In genomic region chr9:26643826-26644225, GRCh38 we compare ENCODE assay signal across 40 cellular contexts.
"Had no signal": no experiment of that assay in that cellular context is flagged by ENCODE, and none has a peak within 500 bp of the region (broad histone marks: within the 10 kb centered on the region; RNA-seq: fewer than 3 reads in every experiment).

No MANE protein-coding gene starts in this region.

- H3K27ac Mint-ChIP-seq: activated naive CD4-positive, alpha-beta T cell treated with anti-CD3 and anti-CD28 coated beads for 36 hours; activated naive CD4-positive, alpha-beta T cell treated with anti-CD3 and anti-CD28 coated beads, Interleukin-2, amount 10 ng/mL, durations not matched to agents 7 days and 5 days; activated naive CD4-positive, alpha-beta T cell treated with anti-CD3 and anti-CD28 coated beads, Interleukin-2, amount 50 U/mL, for 24 hours; activated naive CD4-positive, alpha-beta T cell treated with anti-CD3 and anti-CD28 coated beads, Interleukin-2, amount 50 U/mL, for 72 hours; activated naive CD8-positive, alpha-beta T cell; activated naive CD8-positive, alpha-beta T cell treated with anti-CD3 and anti-CD28 coated beads for 36 hours; activated naive CD8-positive, alpha-beta T cell treated with anti-CD3 and anti-CD28 coated beads, Interleukin-2, amount 10 ng/mL, durations not matched to agents 7 days and 5 days; activated naive CD8-positive, alpha-beta T cell treated with anti-CD3 and anti-CD28 coated beads, Interleukin-2, amount 50 U/mL, for 24 hours; activated T-cell treated with anti-CD3 and anti-CD28 coated beads, Interleukin-2, amount 50 U/mL, for 24 hours; activated T-cell treated with anti-CD3 and anti-CD28 coated beads, Interleukin-2, amount 50 U/mL, for 72 hours; activated T-helper 1 cell treated with anti-CD3 and anti-CD28 coated beads, Interleukin-12 subunit alpha, Interleukin-12 subunit beta, Interleukin-2, Interleukin-4 antibody, amounts not matched to agents 30 ng/mL and 10 ng/mL and 1 ng/mL, durations not matched to agents 14 hours and 24 hours and 36 hours; activated T-helper 17 cell treated with anti-CD3 and anti-CD28 coated beads, Interleukin-2, amount 50 U/mL, for 72 hours; activated T-helper 2 cell treated with anti-CD3 and anti-CD28 coated beads, Interferon-gamma antibody, Interleukin-2, Interleukin-4, amounts not matched to agents 10 μg/mL and 5 μg/mL and 100 μg/mL, durations not matched to agents 14 hours and 24 hours and 36 hours; brain had no signal

- H3K4me1 ChIP-seq: adrenal gland, ascending aorta, body of pancreas, breast epithelium had no signal

- H3K9me3 ChIP-seq: adrenal gland, ascending aorta, body of pancreas, breast epithelium had no signal

- H3K36me3 ChIP-seq: adrenal gland, ascending aorta, brain microvascular endothelial cell, breast epithelium, cardiac muscle cell had no signal

- H3K9me3 Mint-ChIP-seq: activated naive CD4-positive, alpha-beta T cell treated with anti-CD3 and anti-CD28 coated beads for 36 hours; activated naive CD4-positive, alpha-beta T cell treated with anti-CD3 and anti-CD28 coated beads, Interleukin-2, amount 10 ng/mL, durations not matched to agents 7 days and 5 days; activated naive CD4-positive, alpha-beta T cell treated with anti-CD3 and anti-CD28 coated beads, Interleukin-2, amount 50 U/mL, for 24 hours; activated naive CD4-positive, alpha-beta T cell treated with anti-CD3 and anti-CD28 coated beads, Interleukin-2, amount 50 U/mL, for 72 hours; activated naive CD8-positive, alpha-beta T cell treated with anti-CD3 and anti-CD28 coated beads for 36 hours; activated naive CD8-positive, alpha-beta T cell treated with anti-CD3 and anti-CD28 coated beads, Interleukin-2, amount 10 ng/mL, durations not matched to agents 7 days and 5 days; activated naive CD8-positive, alpha-beta T cell treated with anti-CD3 and anti-CD28 coated beads, Interleukin-2, amount 50 U/mL, for 24 hours; activated T-cell treated with anti-CD3 and anti-CD28 coated beads, Interleukin-2, amount 50 U/mL, for 24 hours; activated T-cell treated with anti-CD3 and anti-CD28 coated beads, Interleukin-2, amount 50 U/mL, for 4 hours; activated T-helper 1 cell treated with anti-CD3 and anti-CD28 coated beads, Interleukin-12 subunit alpha, Interleukin-12 subunit beta, Interleukin-2, Interleukin-4 antibody, amounts not matched to agents 30 ng/mL and 10 ng/mL and 1 ng/mL, durations not matched to agents 14 hours and 24 hours and 36 hours; activated T-helper 17 cell treated with anti-CD3 and anti-CD28 coated beads, Interleukin-2, amount 50 U/mL, for 72 hours; activated T-helper 2 cell treated with anti-CD3 and anti-CD28 coated beads, Interferon-gamma antibody, Interleukin-2, Interleukin-4, amounts not matched to agents 10 μg/mL and 5 μg/mL and 100 μg/mL, durations not matched to agents 14 hours and 24 hours and 36 hours; brain; central memory CD8-positive, alpha-beta T cell had no signal

- H3K4me3 ChIP-seq: adrenal gland, ascending aorta, body of pancreas, breast epithelium, cardiac muscle cell had no signal

- H3K36me3 Mint-ChIP-seq: activated naive CD4-positive, alpha-beta T cell treated with anti-CD3 and anti-CD28 coated beads, Interleukin-2, amount 10 ng/mL, durations not matched to agents 7 days and 5 days; activated naive CD4-positive, alpha-beta T cell treated with anti-CD3 and anti-CD28 coated beads, Interleukin-2, amount 50 U/mL, for 24 hours; activated naive CD4-positive, alpha-beta T cell treated with anti-CD3 and anti-CD28 coated beads, Interleukin-2, amount 50 U/mL, for 72 hours; activated naive CD8-positive, alpha-beta T cell; activated naive CD8-positive, alpha-beta T cell treated with anti-CD3 and anti-CD28 coated beads for 36 hours; activated naive CD8-positive, alpha-beta T cell treated with anti-CD3 and anti-CD28 coated beads, Interleukin-2, amount 10 ng/mL, durations not matched to agents 7 days and 5 days; brain had no signal

- H3K4me3 Mint-ChIP-seq: activated naive CD4-positive, alpha-beta T cell treated with anti-CD3 and anti-CD28 coated beads for 36 hours; activated naive CD4-positive, alpha-beta T cell treated with anti-CD3 and anti-CD28 coated beads, Interleukin-2, amount 10 ng/mL, durations not matched to agents 7 days and 5 days; activated naive CD4-positive, alpha-beta T cell treated with anti-CD3 and anti-CD28 coated beads, Interleukin-2, amount 50 U/mL, for 24 hours; activated naive CD8-positive, alpha-beta T cell; activated naive CD8-positive, alpha-beta T cell treated with anti-CD3 and anti-CD28 coated beads for 36 hours; activated naive CD8-positive, alpha-beta T cell treated with anti-CD3 and anti-CD28 coated beads, Interleukin-2, amount 10 ng/mL, durations not matched to agents 7 days and 5 days; activated naive CD8-positive, alpha-beta T cell treated with anti-CD3 and anti-CD28 coated beads, Interleukin-2, amount 50 U/mL, for 24 hours; activated T-cell treated with anti-CD3 and anti-CD28 coated beads, Interleukin-2, amount 50 U/mL, for 24 hours; activated T-cell treated with anti-CD3 and anti-CD28 coated beads, Interleukin-2, amount 50 U/mL, for 4 hours; activated T-cell treated with anti-CD3 and anti-CD28 coated beads, Interleukin-2, amount 50 U/mL, for 72 hours; activated T-helper 1 cell treated with anti-CD3 and anti-CD28 coated beads, Interleukin-12 subunit alpha, Interleukin-12 subunit beta, Interleukin-2, Interleukin-4 antibody, amounts not matched to agents 30 ng/mL and 10 ng/mL and 1 ng/mL, durations not matched to agents 14 hours and 24 hours and 36 hours; activated T-helper 17 cell treated with anti-CD3 and anti-CD28 coated beads, Interleukin-2, amount 50 U/mL, for 72 hours; brain; central memory CD8-positive, alpha-beta T cell had no signal

- DNase-seq: activated effector memory CD4-positive, alpha-beta T cell treated with anti-CD3 and anti-CD28 coated beads, Interleukin-2, amount 50 U/mL, for 16 hours; activated effector memory CD4-positive, alpha-beta T cell treated with Interleukin-2 at 50 U/mL for 16 hours; activated gamma-delta T cell; activated gamma-delta T cell treated with Interleukin-2 at 50 U/mL for 16 hours; activated naive CD4-positive, alpha-beta T cell; activated naive CD4-positive, alpha-beta T cell treated with anti-CD3 and anti-CD28 coated beads for 36 hours; activated naive CD4-positive, alpha-beta T cell treated with anti-CD3 and anti-CD28 coated beads, Interleukin-2, amount 10 ng/mL, durations not matched to agents 7 days and 5 days; activated naive CD4-positive, alpha-beta T cell treated with anti-CD3 and anti-CD28 coated beads, Interleukin-2, amount 50 U/mL, for 16 hours; activated naive CD4-positive, alpha-beta T cell treated with Interleukin-2 at 50 U/mL for 16 hours; activated naive CD8-positive, alpha-beta T cell treated with anti-CD3 and anti-CD28 coated beads for 36 hours; activated naive CD8-positive, alpha-beta T cell treated with anti-CD3 and anti-CD28 coated beads, Interleukin-2, amount 10 ng/mL, durations not matched to agents 7 days and 5 days; activated naive CD8-positive, alpha-beta T cell treated with anti-CD3 and anti-CD28 coated beads, Interleukin-2, amount 50 U/mL, for 24 hours; activated T-cell treated with anti-CD3 and anti-CD28 coated beads, Interleukin-2, amount 50 U/mL, for 1 hour; activated T-cell treated with anti-CD3 and anti-CD28 coated beads, Interleukin-2, amount 50 U/mL, for 24 hours; activated T-cell treated with anti-CD3 and anti-CD28 coated beads, Interleukin-2, amount 50 U/mL, for 4 hours; activated T-cell treated with anti-CD3 and anti-CD28 coated beads, Interleukin-2, amount 50 U/mL, for 48 hours; activated T-cell treated with anti-CD3 and anti-CD28 coated beads, Interleukin-2, amount 50 U/mL, for 72 hours; adrenal gland; amniotic stem cell; amygdala; anterior cingulate cortex; aorta; body of pancreas; brain microvascular endothelial cell; caudate nucleus; central memory CD4-positive, alpha-beta T cell; cerebellar nuclear complex had no signal

- H3K4me1 Mint-ChIP-seq: activated naive CD4-positive, alpha-beta T cell treated with anti-CD3 and anti-CD28 coated beads, Interleukin-2, amount 10 ng/mL, durations not matched to agents 7 days and 5 days; activated naive CD4-positive, alpha-beta T cell treated with anti-CD3 and anti-CD28 coated beads, Interleukin-2, amount 50 U/mL, for 24 hours; activated naive CD8-positive, alpha-beta T cell treated with anti-CD3 and anti-CD28 coated beads for 36 hours; activated naive CD8-positive, alpha-beta T cell treated with anti-CD3 and anti-CD28 coated beads, Interleukin-2, amount 10 ng/mL, durations not matched to agents 7 days and 5 days; activated naive CD8-positive, alpha-beta T cell treated with anti-CD3 and anti-CD28 coated beads, Interleukin-2, amount 50 U/mL, for 24 hours; activated T-helper 17 cell treated with anti-CD3 and anti-CD28 coated beads, Interleukin-2, amount 50 U/mL, for 72 hours; central memory CD8-positive, alpha-beta T cell had no signal

- FAIRE-seq: astrocyte, bronchial epithelial cell had no signal

- H3K27me3 Mint-ChIP-seq: activated naive CD4-positive, alpha-beta T cell treated with anti-CD3 and anti-CD28 coated beads, Interleukin-2, amount 10 ng/mL, durations not matched to agents 7 days and 5 days; activated naive CD8-positive, alpha-beta T cell; activated naive CD8-positive, alpha-beta T cell treated with anti-CD3 and anti-CD28 coated beads for 36 hours; activated naive CD8-positive, alpha-beta T cell treated with anti-CD3 and anti-CD28 coated beads, Interleukin-2, amount 10 ng/mL, durations not matched to agents 7 days and 5 days; activated T-cell treated with anti-CD3 and anti-CD28 coated beads, Interleukin-2, amount 50 U/mL, for 24 hours; activated T-helper 17 cell treated with anti-CD3 and anti-CD28 coated beads, Interleukin-2, amount 50 U/mL, for 72 hours; brain; central memory CD8-positive, alpha-beta T cell had no signal

- H3K27ac ChIP-seq: adrenal gland, ascending aorta, body of pancreas, brain microvascular endothelial cell, breast epithelium, cardiac muscle cell had no signal

- H3K27me3 ChIP-seq: adrenal gland, ascending aorta, body of pancreas, brain microvascular endothelial cell, breast epithelium had no signal

- ATAC-seq: activated naive CD4-positive, alpha-beta T cell treated with anti-CD3 and anti-CD28 coated beads, Interleukin-2, amount 50 U/mL, for 72 hours; activated naive CD8-positive, alpha-beta T cell treated with anti-CD3 and anti-CD28 coated beads, Interleukin-2, amount 50 U/mL, for 24 hours; activated T-cell treated with anti-CD3 and anti-CD28 coated beads, Interleukin-2, amount 50 U/mL, for 4 hours; activated T-cell treated with anti-CD3 and anti-CD28 coated beads, Interleukin-2, amount 50 U/mL, for 72 hours; activated T-helper 17 cell treated with anti-CD3 and anti-CD28 coated beads, Interleukin-2, amount 50 U/mL, for 72 hours; body of pancreas had no signal
